Comparison of ENCODE assay signal across 20 cellular contexts in the genomic region with DNA sequence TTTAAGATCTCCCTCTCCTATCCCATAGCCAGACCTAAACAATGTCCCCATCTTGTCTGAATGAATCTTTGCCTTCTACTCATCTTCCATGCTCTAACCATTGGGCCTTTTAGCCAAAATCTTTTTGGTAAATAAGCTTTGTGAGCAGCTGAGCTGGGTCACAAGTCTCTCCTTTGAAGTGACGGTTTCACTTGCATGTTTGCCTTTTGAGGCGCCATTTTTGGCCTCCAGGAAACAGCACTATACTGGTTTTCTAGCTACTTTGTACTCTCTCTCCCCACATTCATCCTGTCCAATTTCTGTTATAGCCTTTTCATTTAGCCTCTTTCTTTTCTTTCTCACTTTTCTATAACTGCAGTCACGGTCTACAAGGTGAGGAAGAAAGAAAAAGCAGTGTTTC.
DNase-seq lines count a peak whose midpoint lies in the region; ATAC-seq, FAIRE-seq and TF ChIP-seq lines count a peak whose summit lies in the region.
"Had no signal": no experiment of that assay in that cellular context is flagged by ENCODE, and none has a peak within 500 bp of the region (broad histone marks: within the 10 kb centered on the region; RNA-seq: fewer than 3 reads in every experiment).

No MANE protein-coding gene starts in this region.

- TF ChIP-seq POLR2A in GM12878 (IDR thresholded peaks at IDR 0.05; ENCODE audit: low read depth, low read length): no peak

- BruUV-seq in GM12878 (replicated peaks; lab: Mats Ljungman, UMichigan): no TSS peak

- H3F3A ChIP-seq in MM.1S (ENCODE audit: insufficient read depth, low read length): no peaks in the 10 kb centered on the region

- no peak overlapping the region for H3K4me3 Mint-ChIP-seq in naive thymus-derived CD8-positive, alpha-beta T cell
- H3K4me3 Mint-ChIP-seq: B cell; CD14-positive monocyte; CD4-positive, alpha-beta T cell; CD8-positive, alpha-beta memory T cell; GM23338; H9 had no signal

- H3K4me1 ChIP-seq in MM.1S (ENCODE audit: low read length): peaks cover 13% of the 10 kb centered on the region
- H3K4me1 ChIP-seq in GM12878 (ENCODE audit: control insufficient read depth, insufficient read depth, low read length): no peaks in the 10 kb centered on the region

- H2AFZ ChIP-seq in MM.1S (ENCODE audit: low read length) (peak overlapping the region; percentile 63), GM12878 (ENCODE audit: control insufficient read depth, low read depth, low read length) (no peak overlapping the region)
- H2AFZ ChIP-seq: GM23338 had no signal

- H3K79me2 ChIP-seq in MM.1S (ENCODE audit: low read length) (no peaks in the 10 kb centered on the region), GM12878 (ENCODE audit: control insufficient read depth, insufficient read depth, low read length) (no peaks in the 10 kb centered on the region)

- H3K4me2 ChIP-seq in MM.1S (ENCODE audit: low read depth, low read length): peak overlapping the region; percentile 24; the same call in 1 of the 2 replicates
- no peak overlapping the region for H3K4me2 ChIP-seq in GM12878 (ENCODE audit: control insufficient read depth, insufficient read depth)
- H3K4me2 ChIP-seq: GM23338 had no signal

- H3K9ac ChIP-seq in MM.1S (ENCODE audit: low read length): no peak overlapping the region
- no peak overlapping the region for H3K9ac ChIP-seq in GM12878 (ENCODE audit: control insufficient read depth, insufficient read depth, low read length)
- H3K9ac ChIP-seq: BLaER1 treated with 17β-estradiol and CSF1 and Interleukin-3, amounts not matched to agents 10 nM and 100 nM had no signal

- no peak overlapping the region for H3K27ac Mint-ChIP-seq in naive thymus-derived CD8-positive, alpha-beta T cell
- H3K27ac Mint-ChIP-seq: B cell; CD14-positive monocyte; CD4-positive, alpha-beta T cell; CD8-positive, alpha-beta memory T cell; GM23338; H9 had no signal

- H3K4me3 ChIP-seq in MM.1S (ENCODE audit: low read length): no peak overlapping the region
- no peak overlapping the region for H3K4me3 ChIP-seq in GM12878
- H3K4me3 ChIP-seq in MG63: no peak overlapping the region
- H3K4me3 ChIP-seq: BLaER1 treated with 17β-estradiol and CSF1 and Interleukin-3, amounts not matched to agents 10 nM and 100 nM; GM23338 had no signal

- TF ChIP-seq RAD21 in GM12878 (IDR thresholded peaks at IDR 0.05; ENCODE audit: insufficient read depth, low read depth, low read length): no peak

- CTCF ChIA-PET in GM12878 (lab: Yijun Ruan, JAX): interaction anchor here (0.6 to 1.2 kb wide), 2 partner anchors 18 to 42 kb away, joined by 3 read pairs; no protein-coding TSS in a partner anchor

- DNase-seq in DMS53 (lab: John Stamatoyannopoulos, UW) (peak; percentile 3), DMS53 treated with DMSO at 0.1 percent for 48 hours (lab: John Stamatoyannopoulos, UW; ENCODE audit: unreplicated experiment) (no peak), MM.1S (peak; percentile 62), GM12878 (ENCODE audit: low read depth, low spot score) (no peak), MG63 (no peak)
- DNase-seq in naive thymus-derived CD8-positive, alpha-beta T cell: no peak
- DNase-seq: CD4-positive, alpha-beta T cell; CD8-positive, alpha-beta memory T cell; DMS 273 treated with DMSO at 0.1 percent for 48 hours; DND-41; H9 had no signal

- H3K9me3 ChIP-seq in MM.1S (replicated peaks; ENCODE audit: insufficient read depth, low read length) (no peaks in the 10 kb centered on the region), GM12878 (replicated peaks; ENCODE audit: control insufficient read depth, insufficient read depth, low read length) (no peaks in the 10 kb centered on the region), MG63 (no peaks in the 10 kb centered on the region)
- H3K9me3 ChIP-seq: BLaER1 treated with 17β-estradiol and CSF1 and Interleukin-3, amounts not matched to agents 10 nM and 100 nM had no signal

- H3K27me3 ChIP-seq in MM.1S (replicated peaks; ENCODE audit: insufficient read depth, low read length) (no peaks in the 10 kb centered on the region), GM12878 (replicated peaks in 1 of 2; ENCODE audit: control insufficient read depth in 2 of 2, insufficient read depth in 2 of 2, low read length in 1 of 2) (no peaks in the 10 kb centered on the region), MG63 (no peaks in the 10 kb centered on the region)
- H3K27me3 ChIP-seq: BLaER1 treated with 17β-estradiol and CSF1 and Interleukin-3, amounts not matched to agents 10 nM and 100 nM had no signal

- WGBS in GM12878 (ENCODE audit: insufficient coverage, insufficient replicate concordance, low lambda C conversion rate, missing lambda C conversion rate): 6% methylated on average over 3 of the region's 3 CpGs

- RAD21 ChIA-PET in GM12878 (lab: Charles Lee; ENCODE audit: unreplicated experiment): interaction anchor here (0.9 to 1.9 kb wide), 3 partner anchors 9 to 120 kb away, joined by 3 to 5 read pairs (median 3); no protein-coding TSS in a partner anchor

- intact Hi-C loops in GM12878 (cut with micrococcal nuclease; ENCODE audit: unreplicated experiment): no loop called here

- peaks cover 0 to 12% (median 1%) of the 10 kb centered on the region in 5 donors for H3K27me3 Mint-ChIP-seq in naive thymus-derived CD8-positive, alpha-beta T cell
- H3K27me3 Mint-ChIP-seq: B cell; CD4-positive, alpha-beta T cell; CD8-positive, alpha-beta memory T cell had no signal

- TF ChIP-seq EP300 in GM12878 (IDR thresholded peaks at IDR 0.05; ENCODE audit: borderline replicate concordance in 1 of 2, control insufficient read depth in 1 of 2, low read depth in 2 of 2, low read length in 2 of 2): no peak

- H3K9me3 Mint-ChIP-seq in naive thymus-derived CD8-positive, alpha-beta T cell: no peaks in the 10 kb centered on the region
- H3K9me3 Mint-ChIP-seq: CD4-positive, alpha-beta T cell; GM23338 had no signal

- H4K20me1 ChIP-seq in MM.1S (ENCODE audit: insufficient read depth, low read length) (no peaks in the 10 kb centered on the region), GM12878 (ENCODE audit: control insufficient read depth, insufficient read depth) (no peaks in the 10 kb centered on the region)
- H4K20me1 ChIP-seq: BLaER1 treated with 17β-estradiol and CSF1 and Interleukin-3, amounts not matched to agents 10 nM and 100 nM had no signal

- SMC1A ChIA-PET in GM12878 (lab: Charles Lee; ENCODE audit: uncharacterized antibody, unreplicated experiment): interaction anchor here (0.7 to 2.8 kb wide), 4 partner anchors 9 to 42 kb away, joined by 3 to 12 read pairs (median 3); no protein-coding TSS in a partner anchor

- no peaks in the 10 kb centered on the region for H3K36me3 Mint-ChIP-seq in naive thymus-derived CD8-positive, alpha-beta T cell
- H3K36me3 Mint-ChIP-seq: CD14-positive monocyte; CD8-positive, alpha-beta memory T cell had no signal

- H3K36me3 ChIP-seq in MM.1S (replicated peaks; ENCODE audit: insufficient read depth, low read length): no peaks in the 10 kb centered on the region
- H3K36me3 ChIP-seq in GM12878 (ENCODE audit: control insufficient read depth in 2 of 2, insufficient read depth in 2 of 2, low read length in 1 of 2): no peaks in the 10 kb centered on the region
- no peaks in the 10 kb centered on the region for H3K36me3 ChIP-seq in MG63
- H3K36me3 ChIP-seq: BLaER1 treated with 17β-estradiol and CSF1 and Interleukin-3, amounts not matched to agents 10 nM and 100 nM had no signal

- in situ Hi-C loops in GM12878 (cut with MboI): no loop called here

- FAIRE-seq in GM12878 (lab: Jason Lieb, UNC): no peak
- FAIRE-seq: A204.1, G401.6, GM19239 had no signal

- H3K4me1 Mint-ChIP-seq in naive thymus-derived CD8-positive, alpha-beta T cell: no peaks in the 10 kb centered on the region
- H3K4me1 Mint-ChIP-seq: B cell; CD14-positive monocyte; CD8-positive, alpha-beta memory T cell had no signal

- H3K27ac ChIP-seq in MM.1S (ENCODE audit: low read length) (peak overlapping the region; percentile 47; the same call in 1 of the 2 replicates), GM12878 (ENCODE audit: control insufficient read depth, insufficient read depth) (no peak overlapping the region)
- H3K27ac ChIP-seq: 22Rv1; BLaER1 treated with 17β-estradiol and CSF1 and Interleukin-3, amounts not matched to agents 10 nM and 100 nM had no signal

- ATAC-seq in GM12878: no peak
- ATAC-seq in naive thymus-derived CD8-positive, alpha-beta T cell: no peak
- ATAC-seq: GM23338, HCT116 had no signal

- no peaks in the 10 kb centered on the region for H3K9me2 ChIP-seq in MM.1S (replicated peaks; ENCODE audit: insufficient read depth, low read length)

- TF ChIP-seq CTCF in MM.1S (IDR thresholded peaks at IDR 0.05; ENCODE audit: low read length): no peak
- no peak for TF ChIP-seq CTCF in GM12878 (IDR thresholded peaks at IDR 0.05 in 2 of 3, conservative IDR thresholded peaks at IDR 0.05 in 1 of 3; ENCODE audit: control insufficient read depth in 2 of 3, extremely low read depth in 1 of 3, insufficient read depth in 1 of 3, low read depth in 3 of 3, low read length in 3 of 3)

- POLR2A ChIA-PET in GM12878 (lab: Charles Lee): no interaction called here
- POLR2A ChIA-PET in naive thymus-derived CD8-positive, alpha-beta T cell (lab: Charles Lee): no interaction called here

TF ChIP-seq in GM12878, 131 proteins besides CTCF, POLR2A, EP300 and RAD21:
- TF ChIP-seq FOXM1 (IDR thresholded peaks at IDR 0.05; ENCODE audit: low read depth, low read length) (no peak), SIN3A (IDR thresholded peaks at IDR 0.05; ENCODE audit: low read depth, low read length) (no peak), IKZF1 (conservative IDR thresholded peaks at IDR 0.05) (no peak), YY1 (IDR thresholded peaks at IDR 0.05; ENCODE audit: low read depth, low read length) (0 out of 2 replicates have a peak, but pooled peaks have one; percentile 26), BACH1 (IDR thresholded peaks at IDR 0.05; ENCODE audit: borderline replicate concordance) (no peak)

Comparison
In these comparisons a context has a peak if more than half of its experiments do, and no peak if none do; other contexts are left out.
1. DNase-seq: peak in DMS53 (single experiment) and MM.1S (single experiment); none in DMS53 treated with DMSO at 0.1 percent for 48 hours (single experiment), GM12878 (single experiment), naive thymus-derived CD8-positive, alpha-beta T cell (0 of 10) and MG63 (single experiment).